19 cellular contexts compared by ENCODE assay signal in the genomic region with DNA sequence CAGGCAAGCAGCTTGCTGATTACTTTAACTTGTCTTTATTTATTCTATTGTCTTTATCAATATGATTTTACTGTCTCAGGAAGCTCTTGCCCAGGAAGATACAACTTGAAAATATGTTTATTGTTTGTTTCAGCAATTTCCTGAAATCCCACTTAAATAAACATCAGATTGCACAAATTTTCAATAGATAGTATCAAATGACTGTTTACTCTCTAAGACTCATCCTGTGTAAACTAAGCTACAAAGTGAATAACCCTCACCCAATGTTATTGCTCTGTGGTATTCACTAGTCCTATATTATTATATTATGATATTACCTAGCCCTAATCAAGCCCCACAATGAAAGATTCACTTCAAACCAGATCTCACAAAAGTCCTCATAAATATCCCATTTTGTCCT.
A peak's percentile ranks its signal among the peaks of the same experiment; 100 is the strongest.
DNase-seq lines count a peak whose midpoint lies in the region; ATAC-seq, FAIRE-seq and TF ChIP-seq lines count a peak whose summit lies in the region.
"Had no signal": no experiment of that assay in that cellular context is flagged by ENCODE, and none has a peak within 500 bp of the region (broad histone marks: within the 10 kb centered on the region; RNA-seq: fewer than 3 reads in every experiment).

No MANE protein-coding gene starts in this region.

- H3K4me1 Mint-ChIP-seq in activated T-cell treated with anti-CD3 and anti-CD28 coated beads, Interleukin-2, amount 50 U/mL, for 72 hours (ENCODE audit: low read depth), result no peaks in the 10 kb centered on the region
- no peaks in the 10 kb centered on the region for H3K4me1 Mint-ChIP-seq in activated T-cell treated with anti-CD3 and anti-CD28 coated beads, Interleukin-2, amount 50 U/mL, for 4 hours (ENCODE audit: low read depth)

- no peak overlapping the region for H3K4me3 Mint-ChIP-seq in activated T-cell treated with anti-CD3 and anti-CD28 coated beads, Interleukin-2, amount 50 U/mL, for 72 hours
- no peak overlapping the region for H3K4me3 Mint-ChIP-seq in activated T-cell treated with anti-CD3 and anti-CD28 coated beads, Interleukin-2, amount 50 U/mL, for 4 hours
- H3K4me3 Mint-ChIP-seq: CD4-positive, alpha-beta T cell; H9 had no signal

- in situ Hi-C loops in brain microvascular endothelial cell (cut with HindIII; ENCODE audit: low pct_ligation_motif_present, low sequenced_read_pairs), result no loop called here

- H3K27ac Mint-ChIP-seq in activated T-cell treated with anti-CD3 and anti-CD28 coated beads, Interleukin-2, amount 50 U/mL, for 72 hours, result peak overlapping the region; percentile 17
- H3K27ac Mint-ChIP-seq: CD4-positive, alpha-beta T cell had no signal

- H3K27me3 ChIP-seq in brain microvascular endothelial cell (replicated peaks), result no peaks in the 10 kb centered on the region
- H3K27me3 ChIP-seq: BE2C had no signal

- no peak overlapping the region for H3K4me3 ChIP-seq in brain microvascular endothelial cell (ENCODE audit: low read depth, low read length)

- H3K9me3 Mint-ChIP-seq in activated T-cell treated with anti-CD3 and anti-CD28 coated beads, Interleukin-2, amount 50 U/mL, for 72 hours, result no peaks in the 10 kb centered on the region
- no peaks in the 10 kb centered on the region for H3K9me3 Mint-ChIP-seq in activated T-cell treated with anti-CD3 and anti-CD28 coated beads, Interleukin-2, amount 50 U/mL, for 4 hours
- H3K9me3 Mint-ChIP-seq: CD4-positive, alpha-beta T cell; H9 had no signal

- no peak overlapping the region for H3K27ac ChIP-seq in brain microvascular endothelial cell

- ATAC-seq in activated T-cell treated with anti-CD3 and anti-CD28 coated beads, Interleukin-2, amount 50 U/mL, for 72 hours (replicated peaks in 1 of 2), result no peak
- ATAC-seq in activated T-cell treated with anti-CD3 and anti-CD28 coated beads, Interleukin-2, amount 50 U/mL, for 4 hours, result no peak
- ATAC-seq in GM18517 (IDR thresholded peaks at IDR 0.05; ENCODE audit: unreplicated experiment) (no peak), HG02938 (IDR thresholded peaks at IDR 0.05; ENCODE audit: unreplicated experiment) (no peak)

- no peak for DNase-seq in activated T-cell treated with anti-CD3 and anti-CD28 coated beads, Interleukin-2, amount 50 U/mL, for 72 hours
- DNase-seq in activated T-cell treated with anti-CD3 and anti-CD28 coated beads, Interleukin-2, amount 50 U/mL, for 4 hours, result no peak
- DNase-seq in NCI-H748 treated with DMSO at 0.1 percent for 48 hours (lab: John Stamatoyannopoulos, UW), result peak; percentile 9
- DNase-seq in brain microvascular endothelial cell, result no peak
- DNase-seq in AG20443 (ENCODE audit: low spot score), result no peak
- DNase-seq: 8988T; BE2C; C1 segment of cervical spinal cord; Caco-2; CD4-positive, alpha-beta T cell; DMS79 treated with DMSO at 0.1 percent for 48 hours; GF-D8; H9; KG1 had no signal

- FAIRE-seq in endometrium (lab: Jason Lieb, UNC), result peak; percentile 12
- FAIRE-seq: D721Med, H1 had no signal

- TF ChIP-seq CTCF in brain microvascular endothelial cell (IDR thresholded peaks at IDR 0.05; ENCODE audit: low read depth, low read length, missing control alignments), result no peak

- peaks cover 23% of the 10 kb centered on the region for H3K27me3 Mint-ChIP-seq in activated T-cell treated with anti-CD3 and anti-CD28 coated beads, Interleukin-2, amount 50 U/mL, for 72 hours (ENCODE audit: low read depth)
- H3K27me3 Mint-ChIP-seq in activated T-cell treated with anti-CD3 and anti-CD28 coated beads, Interleukin-2, amount 50 U/mL, for 4 hours (ENCODE audit: low read depth), result peaks cover 6% of the 10 kb centered on the region

- no peaks in the 10 kb centered on the region for H3K36me3 ChIP-seq in brain microvascular endothelial cell (replicated peaks)
- H3K36me3 ChIP-seq: BE2C had no signal

- no peaks in the 10 kb centered on the region for H3K36me3 Mint-ChIP-seq in activated T-cell treated with anti-CD3 and anti-CD28 coated beads, Interleukin-2, amount 50 U/mL, for 72 hours (ENCODE audit: insufficient read depth in 2 of 2)
- H3K36me3 Mint-ChIP-seq in activated T-cell treated with anti-CD3 and anti-CD28 coated beads, Interleukin-2, amount 50 U/mL, for 4 hours (ENCODE audit: insufficient read depth), result no peaks in the 10 kb centered on the region
